ENCODE assay signal across 18 cellular contexts in genomic region chr2:7661532-7661931, GRCh38.
DNase-seq lines count a peak whose midpoint lies in the region; ATAC-seq and TF ChIP-seq lines count a peak whose summit lies in the region.
"Had no signal": no experiment of that assay in that cellular context is flagged by ENCODE, and none has a peak within 500 bp of the region (broad histone marks: within the 10 kb centered on the region; RNA-seq: fewer than 3 reads in every experiment).

No MANE protein-coding gene starts in this region.

- no peaks in the 10 kb centered on the region for H3K27me3 ChIP-seq in heart right ventricle
- H3K27me3 ChIP-seq: BLaER1 treated with 17β-estradiol and CSF1 and Interleukin-3, amounts not matched to agents 10 nM and 100 nM had no signal

- peak overlapping the region; percentile 37 for H3K27ac Mint-ChIP-seq in T-helper 2 cell treated with Interferon-gamma antibody and Interleukin-4, amounts not matched to agents 5 μg/mL and 100 μg/mL, for 36 hours
- no peak overlapping the region for H3K27ac Mint-ChIP-seq in activated CD4-positive, alpha-beta memory T cell treated with anti-CD3 and anti-CD28 coated beads for 36 hours
- H3K27ac Mint-ChIP-seq: CD8-positive, alpha-beta T cell; T-helper 1 cell treated with Interleukin-12 subunit alpha and Interleukin-12 subunit beta and Interleukin-4 antibody, amounts not matched to agents 30 μg/mL and 1 μg/mL, for 36 hours had no signal

- H3K36me3 ChIP-seq in heart right ventricle, result no peaks in the 10 kb centered on the region
- H3K36me3 ChIP-seq: BLaER1 treated with 17β-estradiol and CSF1 and Interleukin-3, amounts not matched to agents 10 nM and 100 nM had no signal

- WGBS in heart right ventricle, 2 donors, result 49 to 50% methylated on average over 5 of the region's 5 CpGs

- intact Hi-C loops in activated CD4-positive, alpha-beta memory T cell treated with anti-CD3 and anti-CD28 coated beads for 36 hours (cut with micrococcal nuclease), result no loop called here
- intact Hi-C loops in heart right ventricle (cut with DNase I), result no loop called here

- CTCF ChIA-PET in activated CD4-positive, alpha-beta memory T cell treated with anti-CD3 and anti-CD28 coated beads for 36 hours (lab: Charles Lee), result interaction anchor here (2.0 kb wide), 1 partner anchor 10 kb away, joined by 9 read pairs; no protein-coding TSS in a partner anchor

- no peaks in the 10 kb centered on the region for H3K9me3 ChIP-seq in heart right ventricle

- peaks cover 50% of the 10 kb centered on the region for H3K36me3 Mint-ChIP-seq in T-helper 2 cell treated with Interferon-gamma antibody and Interleukin-4, amounts not matched to agents 5 μg/mL and 100 μg/mL, for 36 hours (ENCODE audit: low read depth)
- H3K36me3 Mint-ChIP-seq in activated CD4-positive, alpha-beta memory T cell treated with anti-CD3 and anti-CD28 coated beads for 36 hours, result peaks cover 5% of the 10 kb centered on the region

- H3K4me3 Mint-ChIP-seq in T-helper 2 cell treated with Interferon-gamma antibody and Interleukin-4, amounts not matched to agents 5 μg/mL and 100 μg/mL, for 36 hours, result peak overlapping the region; percentile 30
- peak overlapping the region; percentile 7 for H3K4me3 Mint-ChIP-seq in activated CD4-positive, alpha-beta memory T cell treated with anti-CD3 and anti-CD28 coated beads for 36 hours
- H3K4me3 Mint-ChIP-seq: CD8-positive, alpha-beta T cell; T-helper 1 cell treated with Interleukin-12 subunit alpha and Interleukin-12 subunit beta and Interleukin-4 antibody, amounts not matched to agents 30 μg/mL and 1 μg/mL, for 36 hours had no signal

- peaks cover 38% of the 10 kb centered on the region for H3K4me1 Mint-ChIP-seq in T-helper 2 cell treated with Interferon-gamma antibody and Interleukin-4, amounts not matched to agents 5 μg/mL and 100 μg/mL, for 36 hours (ENCODE audit: low read depth)
- H3K4me1 Mint-ChIP-seq in activated CD4-positive, alpha-beta memory T cell treated with anti-CD3 and anti-CD28 coated beads for 36 hours (ENCODE audit: low read depth), result peaks cover 23% of the 10 kb centered on the region

- no peak overlapping the region for H3K4me3 ChIP-seq in heart right ventricle
- H3K4me3 ChIP-seq: BLaER1 treated with 17β-estradiol and CSF1 and Interleukin-3, amounts not matched to agents 10 nM and 100 nM had no signal

- DNase-seq in T-helper 2 cell treated with Interferon-gamma antibody and Interleukin-4, amounts not matched to agents 5 μg/mL and 100 μg/mL, for 36 hours (ENCODE audit: low spot score), result no peak
- DNase-seq in T-helper 2 cell, result no peak
- DNase-seq in NCI-H2227 (lab: John Stamatoyannopoulos, UW; ENCODE audit: unreplicated experiment), result peak; percentile 31
- DNase-seq in activated CD4-positive, alpha-beta memory T cell treated with anti-CD3 and anti-CD28 coated beads for 36 hours, result no peak
- DNase-seq in heart right ventricle, result no peak
- DNase-seq in NCI-H1105 (lab: John Stamatoyannopoulos, UW), result no peak
- DNase-seq: Calu3; CD8-positive, alpha-beta T cell; GOT3; KG1; NCI-H2029; NCI-H226; NCI-H526 treated with DMSO at 0.1 percent for 48 hours; SHP77 had no signal

- POLR2A ChIA-PET in activated CD4-positive, alpha-beta memory T cell treated with anti-CD3 and anti-CD28 coated beads for 36 hours (lab: Charles Lee), result no interaction called here

- no peak for ATAC-seq in heart right ventricle
- ATAC-seq in HG02610 (IDR thresholded peaks at IDR 0.05; ENCODE audit: unreplicated experiment), result no peak
- ATAC-seq: CD8-positive, alpha-beta T cell; HepG2 had no signal

- H3K9me3 Mint-ChIP-seq in T-helper 2 cell treated with Interferon-gamma antibody and Interleukin-4, amounts not matched to agents 5 μg/mL and 100 μg/mL, for 36 hours, result peaks cover 61% of the 10 kb centered on the region
- peaks cover 11% of the 10 kb centered on the region for H3K9me3 Mint-ChIP-seq in activated CD4-positive, alpha-beta memory T cell treated with anti-CD3 and anti-CD28 coated beads for 36 hours

- H3K27me3 Mint-ChIP-seq in T-helper 2 cell treated with Interferon-gamma antibody and Interleukin-4, amounts not matched to agents 5 μg/mL and 100 μg/mL, for 36 hours (ENCODE audit: low read depth), result no peaks in the 10 kb centered on the region
- H3K27me3 Mint-ChIP-seq in activated CD4-positive, alpha-beta memory T cell treated with anti-CD3 and anti-CD28 coated beads for 36 hours, result no peaks in the 10 kb centered on the region

- no peak overlapping the region for H3K27ac ChIP-seq in heart right ventricle
- H3K27ac ChIP-seq: BLaER1 treated with 17β-estradiol and CSF1 and Interleukin-3, amounts not matched to agents 10 nM and 100 nM had no signal

- no peak for TF ChIP-seq CTCF in heart right ventricle (IDR thresholded peaks at IDR 0.05)

- no peaks in the 10 kb centered on the region for H3K4me1 ChIP-seq in heart right ventricle
